Comparison of ENCODE assay signal across 25 cellular contexts in the genomic region with DNA sequence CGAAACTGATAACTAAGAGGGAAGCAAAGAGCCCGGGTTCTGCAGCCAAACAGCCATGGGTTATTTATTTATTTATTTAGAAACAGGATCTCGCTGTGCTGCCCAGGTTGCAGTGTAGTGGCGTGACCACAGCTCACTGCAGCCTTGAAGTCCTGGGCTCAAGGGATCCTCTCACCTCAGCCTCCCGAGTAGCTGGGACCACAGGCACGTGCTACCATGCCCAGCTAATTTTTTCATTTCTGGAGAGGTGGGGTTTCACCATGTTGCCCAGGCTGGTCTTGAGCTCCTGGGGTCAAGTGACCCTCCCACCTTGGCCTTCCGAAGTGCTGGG. TPM values are rescaled to one million over a fixed set of nuclear protein-coding genes. Genes with fewer than 3 reads are reported as not detected.
"Had no signal": no experiment of that assay in that cellular context is flagged by ENCODE, and none has a peak within 500 bp of the region (broad histone marks: within the 10 kb centered on the region; RNA-seq: fewer than 3 reads in every experiment).

No MANE protein-coding gene starts in this region.

- ATAC-seq: left cardiac atrium; left lung; lower lobe of right lung; naive thymus-derived CD8-positive, alpha-beta T cell; stimulated activated naive B cell treated with anti-CD40 and anti-IgM and Interleukin-4, amounts not matched to agents 10 μg/mL and 1 μg/mL and 100 μg/mL, for 72 hours; stimulated activated naive CD8-positive, alpha-beta T cell treated with anti-CD3 and anti-CD28 coated beads, Interleukin-15, Interleukin-2, amounts not matched to agents 100 U/mL and 50 U/mL, for 24 hours had no signal

- DNase-seq: hippocampal formation; kidney glomerular epithelial cell; left cardiac atrium; left lung; lower lobe of right lung; mammary epithelial cell; naive thymus-derived CD8-positive, alpha-beta T cell; pancreas; right cardiac atrium; stimulated activated CD4-positive, alpha-beta T cell treated with anti-CD3 and anti-CD28 coated beads, Interleukin-12 subunit alpha, Interleukin-12 subunit beta, amount 100 ng/mL, for 4 hours; stimulated activated CD4-positive, alpha-beta T cell treated with anti-CD3 and anti-CD28 coated beads, Interleukin-15, amount 100 ng/mL, for 24 hours; stimulated activated CD4-positive, alpha-beta T cell treated with anti-CD3 and anti-CD28 coated beads, Interleukin-2, amount 100 ng/mL, for 24 hours; stimulated activated CD4-positive, alpha-beta T cell treated with anti-CD3 and anti-CD28 coated beads, Interleukin-4, amount 100 ng/mL, for 1 hour; stimulated activated naive B cell treated with anti-CD40 and anti-IgM and Interleukin-4, amounts not matched to agents 10 μg/mL and 1 μg/mL and 100 μg/mL, for 72 hours; stimulated activated naive CD8-positive, alpha-beta T cell treated with anti-CD3 and anti-CD28 coated beads, Interleukin-15, Interleukin-2, amounts not matched to agents 100 U/mL and 50 U/mL, for 24 hours; stomach; testis; thyroid gland; transverse colon; upper lobe of left lung had no signal

- H3K4me1 ChIP-seq: pancreas, testis, vagina had no signal

- H3K9me3 ChIP-seq: left lung, lower lobe of right lung, pancreas, prostate gland, stomach, testis, thyroid gland, transverse colon, upper lobe of left lung, vagina had no signal

- H3K36me3 ChIP-seq: left lung, lower lobe of right lung, pancreas, prostate gland, stomach, thyroid gland, transverse colon, upper lobe of left lung, vagina had no signal

- H3K4me3 ChIP-seq: left lung, lower lobe of right lung, pancreas, prostate gland, stomach, testis, thyroid gland, transverse colon, upper lobe of left lung, vagina had no signal

- H3K27me3 ChIP-seq: pancreas, testis, thyroid gland, upper lobe of left lung, vagina had no signal

- H3K27ac ChIP-seq: left lung, lower lobe of right lung, pancreas, prostate gland, stomach, testis, thyroid gland, transverse colon, upper lobe of left lung, vagina had no signal

RNA-seq across cellular contexts. Expression of gene MORN5, which starts 24.2 kb away (rescaled TPM):
- total RNA-seq: left cardiac atrium; liver; mammary epithelial cell; naive thymus-derived CD8-positive, alpha-beta T cell; neural crest cell; right cardiac atrium; skeletal muscle tissue; thyroid gland; vagina had no signal
